Comparison of ENCODE assay signal across 1 cellular context in genomic region chr1:204505674-204506073, GRCh38.
TF ChIP-seq lines count a peak whose summit lies in the region.

No MANE protein-coding gene starts in this region.

TF ChIP-seq in H1, 55 proteins besides CTCF, POLR2A, EP300 and RAD21:
- TF ChIP-seq CHD1 (IDR thresholded peaks at IDR 0.05; ENCODE audit: low read depth, low read length) (no peak), CBX5 (IDR thresholded peaks at IDR 0.05; ENCODE audit: low read depth, low read length) (no peak), RNF2 (IDR thresholded peaks at IDR 0.05; ENCODE audit: borderline replicate concordance, low read depth, low read length, missing control alignments, poor library complexity, severe bottlenecking) (no peak)
